Comparison of ENCODE assay signal across 9 cellular contexts in the genomic region with DNA sequence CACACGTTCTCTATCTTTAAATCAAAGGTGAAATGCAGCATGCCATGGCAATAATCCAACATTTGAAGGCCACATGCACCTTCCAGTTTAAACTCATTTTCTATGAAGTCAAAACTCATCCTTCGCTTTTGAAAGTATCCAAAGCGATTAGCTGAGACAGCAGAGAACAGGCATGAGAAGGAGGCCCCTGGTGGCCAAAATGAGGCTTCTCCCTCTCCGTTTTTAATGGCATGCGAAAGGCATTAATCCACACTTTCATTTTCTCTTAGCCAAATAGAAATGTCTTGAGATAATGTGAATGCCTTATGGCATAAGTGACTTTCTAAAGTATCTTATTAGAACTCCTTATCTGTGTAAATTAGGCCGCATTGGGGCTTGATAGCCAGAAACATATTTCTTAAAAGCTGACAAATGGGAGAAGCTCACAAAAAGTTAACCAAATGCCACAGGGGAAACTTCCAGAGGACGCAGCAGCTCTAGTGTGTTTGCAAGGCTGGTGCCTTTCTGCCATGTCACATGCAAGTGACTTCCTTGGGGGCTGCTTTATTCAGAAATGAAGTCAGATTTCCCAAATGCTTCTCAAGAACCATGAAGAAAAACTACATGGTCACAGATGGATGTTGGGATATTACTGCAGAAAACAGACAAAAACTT.
DNase-seq lines count a peak whose midpoint lies in the region; ATAC-seq and TF ChIP-seq lines count a peak whose summit lies in the region.
"Had no signal": no experiment of that assay in that cellular context is flagged by ENCODE, and none has a peak within 500 bp of the region (broad histone marks: within the 10 kb centered on the region; RNA-seq: fewer than 3 reads in every experiment).

No MANE protein-coding gene starts in this region.

- no peaks in the 10 kb centered on the region for H3K9me3 ChIP-seq in testis

- WGBS in testis, 2 donors, result 35 to 37% methylated on average over 7 of the region's 7 CpGs

- H3K4me3 ChIP-seq in testis, result no peak overlapping the region
- H3K4me3 ChIP-seq: skin epidermis had no signal

- no peaks in the 10 kb centered on the region for H3K27me3 ChIP-seq in testis

- H3K27ac Mint-ChIP-seq in effector memory CD8-positive, alpha-beta T cell, result no peak overlapping the region

- intact Hi-C loops in Right ventricle myocardium superior (cut with DNase I), result no loop called here
- intact Hi-C loops in testis (cut with DNase I; ENCODE audit: low total_unique reads), result no loop called here

- no peaks in the 10 kb centered on the region for H3K27me3 Mint-ChIP-seq in activated T-cell treated with anti-CD3 and anti-CD28 coated beads, Interleukin-2, amount 50 U/mL, for 4 hours (ENCODE audit: low read depth)
- H3K27me3 Mint-ChIP-seq in effector memory CD8-positive, alpha-beta T cell, result no peaks in the 10 kb centered on the region

- no peaks in the 10 kb centered on the region for H3K36me3 ChIP-seq in testis (ENCODE audit: low read depth, missing control alignments)

- no peak for DNase-seq in activated T-cell treated with anti-CD3 and anti-CD28 coated beads, Interleukin-2, amount 50 U/mL, for 4 hours
- DNase-seq in activated T-cell treated with anti-CD3 and anti-CD28 coated beads, Interleukin-2, amount 50 U/mL, for 48 hours, result no peak
- DNase-seq in OCI-M1 (lab: John Stamatoyannopoulos, UW), result peak; percentile 87
- peak; percentile 41 for DNase-seq in Right ventricle myocardium superior
- peak; percentile 46 for DNase-seq in testis
- no peak for DNase-seq in effector memory CD8-positive, alpha-beta T cell
- no peak for DNase-seq in NCI-H526 treated with DMSO at 0.1 percent for 48 hours (lab: John Stamatoyannopoulos, UW)
- DNase-seq in DMS153 (lab: John Stamatoyannopoulos, UW), result no peak

- no peaks in the 10 kb centered on the region for H3K9me3 Mint-ChIP-seq in activated T-cell treated with anti-CD3 and anti-CD28 coated beads, Interleukin-2, amount 50 U/mL, for 4 hours
- H3K9me3 Mint-ChIP-seq in effector memory CD8-positive, alpha-beta T cell, result peaks cover 0 to 2% of the 10 kb centered on the region in 2 donors

- ATAC-seq in activated T-cell treated with anti-CD3 and anti-CD28 coated beads, Interleukin-2, amount 50 U/mL, for 4 hours, result no peak
- peak; percentile 87 for ATAC-seq in Right ventricle myocardium superior (ENCODE audit: poor library complexity)
- no peak for ATAC-seq in effector memory CD8-positive, alpha-beta T cell (replicated peaks)

- peak; percentile 47 to 61 (median 56) for TF ChIP-seq CTCF in testis (IDR thresholded peaks at IDR 0.05)

- H3K27ac ChIP-seq in testis, result no peak overlapping the region

- no peaks in the 10 kb centered on the region for H3K4me1 ChIP-seq in testis

- H3K36me3 Mint-ChIP-seq in activated T-cell treated with anti-CD3 and anti-CD28 coated beads, Interleukin-2, amount 50 U/mL, for 4 hours (ENCODE audit: insufficient read depth), result no peaks in the 10 kb centered on the region
- H3K36me3 Mint-ChIP-seq in effector memory CD8-positive, alpha-beta T cell (ENCODE audit: insufficient read depth), result no peaks in the 10 kb centered on the region

- H3K4me3 Mint-ChIP-seq in activated T-cell treated with anti-CD3 and anti-CD28 coated beads, Interleukin-2, amount 50 U/mL, for 4 hours, result peak overlapping the region; percentile 24
- no peak overlapping the region for H3K4me3 Mint-ChIP-seq in effector memory CD8-positive, alpha-beta T cell

- H3K4me1 Mint-ChIP-seq in activated T-cell treated with anti-CD3 and anti-CD28 coated beads, Interleukin-2, amount 50 U/mL, for 4 hours (ENCODE audit: low read depth), result no peaks in the 10 kb centered on the region
- H3K4me1 Mint-ChIP-seq in effector memory CD8-positive, alpha-beta T cell (ENCODE audit: low read depth in 2 of 2), result no peaks in the 10 kb centered on the region

- TF ChIP-seq POLR2A in testis (IDR thresholded peaks at IDR 0.05), result no peak

Comparison
In these comparisons a context has a peak if more than half of its experiments do, and no peak if none do; other contexts are left out.
1. DNase-seq: peak in OCI-M1 (single experiment), Right ventricle myocardium superior (single experiment) and testis (single experiment); none in activated T-cell treated with anti-CD3 and anti-CD28 coated beads, Interleukin-2, amount 50 U/mL, for 4 hours (single experiment), activated T-cell treated with anti-CD3 and anti-CD28 coated beads, Interleukin-2, amount 50 U/mL, for 48 hours (0 of 2), effector memory CD8-positive, alpha-beta T cell (0 of 3), NCI-H526 treated with DMSO at 0.1 percent for 48 hours (single experiment) and DMS153 (single experiment).